In the genomic region with DNA sequence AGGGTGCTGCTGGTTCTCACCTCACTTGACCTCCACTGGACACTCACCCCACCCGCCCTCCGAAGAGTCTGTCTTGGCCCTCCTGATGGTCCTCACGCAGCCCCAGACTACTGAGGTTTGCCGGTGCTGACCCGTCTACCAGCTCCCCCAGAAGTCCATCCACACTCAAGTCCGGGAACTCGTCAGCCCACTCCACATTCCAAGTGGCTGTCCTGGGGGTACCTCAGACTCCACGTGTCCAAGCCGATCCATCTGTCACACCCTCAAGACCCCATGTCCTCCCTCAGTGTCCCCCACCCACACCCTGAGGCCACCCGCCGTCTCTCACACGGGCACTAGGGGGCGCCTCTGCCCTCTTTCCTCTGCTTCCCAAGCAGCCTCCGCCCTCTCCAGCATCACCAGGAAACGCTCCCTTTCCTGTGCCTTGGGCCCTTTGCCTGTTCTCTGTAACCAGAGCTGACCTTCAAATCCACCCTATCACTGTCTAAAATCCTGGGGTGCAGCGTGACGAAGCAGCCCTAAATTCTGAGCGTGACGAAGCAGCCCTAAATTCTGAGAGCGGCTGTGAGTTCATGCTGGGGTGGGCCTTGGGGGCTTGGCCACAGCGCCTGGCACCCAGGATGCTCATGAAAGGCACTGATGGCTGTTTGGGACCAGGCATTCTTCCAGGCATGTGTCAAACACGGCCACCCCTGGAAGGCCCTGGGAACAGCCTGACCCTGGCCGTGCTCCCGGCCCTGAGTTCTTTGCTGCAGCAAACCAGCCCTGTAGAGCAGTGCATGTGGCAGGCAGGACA, we compare ENCODE assay signal across 1 cellular context.
TF ChIP-seq lines count a peak whose summit lies in the region.

No MANE protein-coding gene starts in this region.

TF ChIP-seq in HEK293, 187 proteins besides CTCF, POLR2A, EP300 and RAD21 (continued from another document):
- TF ChIP-seq ZNF518A (tag by site-specific recombination; conservative IDR thresholded peaks at IDR 0.05; ENCODE audit: low read depth) (no peak), REPIN1 (tag by site-specific recombination; IDR thresholded peaks at IDR 0.05; ENCODE audit: low read depth) (no peak), ZFP3 (tag by site-specific recombination; IDR thresholded peaks at IDR 0.05; ENCODE audit: low read depth) (no peak), ZNF174 (tag by site-specific recombination; IDR thresholded peaks at IDR 0.05) (no peak), YY2 (tag by site-specific recombination; IDR thresholded peaks at IDR 0.05) (no peak), ZNF157 (tag by site-specific recombination; IDR thresholded peaks at IDR 0.05) (no peak), ZNF354C (tag by site-specific recombination; IDR thresholded peaks at IDR 0.05; ENCODE audit: borderline replicate concordance, low read depth) (no peak), ZNF202 (tag by site-specific recombination; IDR thresholded peaks at IDR 0.05; ENCODE audit: borderline replicate concordance) (no peak), GLI4 (tag by site-specific recombination; IDR thresholded peaks at IDR 0.05) (no peak), ZNF621 (tag by site-specific recombination; IDR thresholded peaks at IDR 0.05) (no peak), GLIS2 (tag by site-specific recombination; IDR thresholded peaks at IDR 0.05) (peak; percentile 44), ZNF311 (tag by site-specific recombination; IDR thresholded peaks at IDR 0.05; ENCODE audit: borderline replicate concordance) (no peak), ZNF501 (tag by site-specific recombination; IDR thresholded peaks at IDR 0.05) (no peak), ZNF394 (tag by site-specific recombination; IDR thresholded peaks at IDR 0.05; ENCODE audit: borderline replicate concordance) (no peak), ZNF121 (tag by site-specific recombination; IDR thresholded peaks at IDR 0.05) (no peak), ZNF658 (tag by site-specific recombination; IDR thresholded peaks at IDR 0.05) (no peak)
- TF ChIP-seq, protein P1, sequence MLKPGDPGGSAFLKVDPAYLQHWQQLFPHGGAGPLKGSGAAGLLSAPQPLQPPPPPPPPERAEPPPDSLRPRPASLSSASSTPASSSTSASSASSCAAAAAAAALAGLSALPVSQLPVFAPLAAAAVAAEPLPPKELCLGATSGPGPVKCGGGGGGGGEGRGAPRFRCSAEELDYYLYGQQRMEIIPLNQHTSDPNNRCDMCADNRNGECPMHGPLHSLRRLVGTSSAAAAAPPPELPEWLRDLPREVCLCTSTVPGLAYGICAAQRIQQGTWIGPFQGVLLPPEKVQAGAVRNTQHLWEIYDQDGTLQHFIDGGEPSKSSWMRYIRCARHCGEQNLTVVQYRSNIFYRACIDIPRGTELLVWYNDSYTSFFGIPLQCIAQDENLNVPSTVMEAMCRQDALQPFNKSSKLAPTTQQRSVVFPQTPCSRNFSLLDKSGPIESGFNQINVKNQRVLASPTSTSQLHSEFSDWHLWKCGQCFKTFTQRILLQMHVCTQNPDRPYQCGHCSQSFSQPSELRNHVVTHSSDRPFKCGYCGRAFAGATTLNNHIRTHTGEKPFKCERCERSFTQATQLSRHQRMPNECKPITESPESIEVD (tag by site-specific recombination; IDR thresholded peaks at IDR 0.05) = no peak
- TF ChIP-seq, protein P2, sequence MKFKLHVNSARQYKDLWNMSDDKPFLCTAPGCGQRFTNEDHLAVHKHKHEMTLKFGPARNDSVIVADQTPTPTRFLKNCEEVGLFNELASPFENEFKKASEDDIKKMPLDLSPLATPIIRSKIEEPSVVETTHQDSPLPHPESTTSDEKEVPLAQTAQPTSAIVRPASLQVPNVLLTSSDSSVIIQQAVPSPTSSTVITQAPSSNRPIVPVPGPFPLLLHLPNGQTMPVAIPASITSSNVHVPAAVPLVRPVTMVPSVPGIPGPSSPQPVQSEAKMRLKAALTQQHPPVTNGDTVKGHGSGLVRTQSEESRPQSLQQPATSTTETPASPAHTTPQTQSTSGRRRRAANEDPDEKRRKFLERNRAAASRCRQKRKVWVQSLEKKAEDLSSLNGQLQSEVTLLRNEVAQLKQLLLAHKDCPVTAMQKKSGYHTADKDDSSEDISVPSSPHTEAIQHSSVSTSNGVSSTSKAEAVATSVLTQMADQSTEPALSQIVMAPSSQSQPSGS (tag by site-specific recombination; IDR thresholded peaks at IDR 0.05; ENCODE audit: low read depth) = no peak
